Comparison of ENCODE assay signal across 22 cellular contexts in the genomic region with DNA sequence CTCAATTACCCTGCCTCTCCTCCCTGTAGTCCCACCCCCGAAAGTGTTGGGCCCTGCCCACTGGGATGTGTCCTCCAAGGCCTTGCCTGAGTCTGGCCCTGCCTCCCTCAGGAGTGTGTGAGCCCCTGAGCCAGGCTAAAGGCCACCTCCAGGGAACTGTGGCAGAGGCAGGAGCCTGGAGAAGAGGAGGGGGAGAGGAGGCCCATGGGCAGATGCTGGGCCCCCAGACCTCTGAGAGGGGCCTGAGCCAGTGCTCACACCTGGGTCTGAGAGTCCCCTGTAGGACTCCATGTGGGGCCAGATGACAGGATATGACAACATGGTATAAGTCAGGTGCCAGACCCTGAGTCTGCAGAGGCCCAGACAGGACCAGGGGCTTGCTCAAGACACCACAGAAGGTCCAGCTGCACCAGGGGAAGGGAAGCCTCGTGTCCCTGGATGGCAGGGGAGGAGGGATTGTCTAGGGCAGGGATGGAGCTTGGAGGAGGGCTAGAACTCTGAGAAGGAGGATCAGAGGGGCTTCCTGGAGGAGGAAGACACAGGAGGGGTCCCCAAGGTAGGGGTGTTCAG.
A peak's percentile ranks its signal among the peaks of the same experiment; 100 is the strongest.
DNase-seq lines count a peak whose midpoint lies in the region; ATAC-seq, FAIRE-seq and TF ChIP-seq lines count a peak whose summit lies in the region.
"Had no signal": no experiment of that assay in that cellular context is flagged by ENCODE, and none has a peak within 500 bp of the region (broad histone marks: within the 10 kb centered on the region; RNA-seq: fewer than 3 reads in every experiment).

No MANE protein-coding gene starts in this region.

- in situ Hi-C loops in HepG2 (cut with HindIII; ENCODE audit: extremely low pct_ligation_motif_present, low pct_unique_long_range_greater_than_20kb), result no loop called here

- H3K9me3 Mint-ChIP-seq in activated CD8-positive, alpha-beta T cell treated with anti-CD3 and anti-CD28 coated beads, Interleukin-2, amount 10 ng/mL, durations not matched to agents 7 days and 5 days (ENCODE audit: insufficient read depth), result no peaks in the 10 kb centered on the region
- no peaks in the 10 kb centered on the region for H3K9me3 Mint-ChIP-seq in activated CD8-positive, alpha-beta T cell treated with anti-CD3 and anti-CD28 coated beads for 36 hours
- no peaks in the 10 kb centered on the region for H3K9me3 Mint-ChIP-seq in WTC11
- H3K9me3 Mint-ChIP-seq in stimulated activated naive B cell treated with anti-CD40 and anti-IgM and Interleukin-4, amounts not matched to agents 10 μg/mL and 1 μg/mL and 100 μg/mL, for 72 hours, result no peaks in the 10 kb centered on the region
- H3K9me3 Mint-ChIP-seq: activated B cell treated with CpG ODN at 0.5 μM for 24 hours; activated CD4-positive, alpha-beta memory T cell treated with anti-CD3 and anti-CD28 coated beads, Interleukin-2, amount 10 ng/mL, durations not matched to agents 7 days and 5 days; activated naive CD4-positive, alpha-beta T cell treated with anti-CD3 and anti-CD28 coated beads, Interleukin-2, amount 50 U/mL, for 24 hours; mesothelial cell of epicardium had no signal

- ATAC-seq in activated CD8-positive, alpha-beta T cell treated with anti-CD3 and anti-CD28 coated beads, Interleukin-2, amount 10 ng/mL, durations not matched to agents 7 days and 5 days, result no peak
- ATAC-seq in activated CD8-positive, alpha-beta T cell treated with anti-CD3 and anti-CD28 coated beads for 36 hours, result no peak
- ATAC-seq in WTC11 (peak; percentile 93), HepG2 (peak; percentile 43), HG03442 (IDR thresholded peaks at IDR 0.05; ENCODE audit: unreplicated experiment) (no peak)
- ATAC-seq in stimulated activated naive B cell treated with anti-CD40 and anti-IgM and Interleukin-4, amounts not matched to agents 10 μg/mL and 1 μg/mL and 100 μg/mL, for 72 hours (replicated peaks), result peak; percentile 14 to 19
- ATAC-seq: left lobe of liver, psoas muscle had no signal

- no peaks in the 10 kb centered on the region for H3K36me3 ChIP-seq in HepG2 (replicated peaks in 1 of 2; ENCODE audit: control insufficient read depth in 1 of 2, insufficient read depth in 2 of 2, low read length in 2 of 2)
- H3K36me3 ChIP-seq: HAP-1 had no signal

- H2AFZ ChIP-seq in HepG2 (ENCODE audit: low read length), result no peak overlapping the region

- peaks cover 11% of the 10 kb centered on the region for H3K4me1 ChIP-seq in HepG2 (ENCODE audit: insufficient read depth, low read length)
- H3K4me1 ChIP-seq: HAP-1, psoas muscle had no signal

- H3K4me1 Mint-ChIP-seq in activated CD8-positive, alpha-beta T cell treated with anti-CD3 and anti-CD28 coated beads, Interleukin-2, amount 10 ng/mL, durations not matched to agents 7 days and 5 days (ENCODE audit: low read depth), result no peaks in the 10 kb centered on the region
- no peaks in the 10 kb centered on the region for H3K4me1 Mint-ChIP-seq in activated CD8-positive, alpha-beta T cell treated with anti-CD3 and anti-CD28 coated beads for 36 hours (ENCODE audit: low read depth)
- H3K4me1 Mint-ChIP-seq in WTC11, result peaks cover 29% of the 10 kb centered on the region
- H3K4me1 Mint-ChIP-seq in stimulated activated naive B cell treated with anti-CD40 and anti-IgM and Interleukin-4, amounts not matched to agents 10 μg/mL and 1 μg/mL and 100 μg/mL, for 72 hours, result peaks cover 6 to 7% of the 10 kb centered on the region in 2 donors
- H3K4me1 Mint-ChIP-seq: activated B cell treated with CpG ODN at 0.5 μM for 24 hours; activated CD4-positive, alpha-beta memory T cell treated with anti-CD3 and anti-CD28 coated beads, Interleukin-2, amount 10 ng/mL, durations not matched to agents 7 days and 5 days; activated naive CD4-positive, alpha-beta T cell treated with anti-CD3 and anti-CD28 coated beads, Interleukin-2, amount 50 U/mL, for 24 hours; B cell had no signal

- TF ChIP-seq RAD21 in HepG2 (CRISPR knock-in tag; IDR thresholded peaks at IDR 0.05), result no peak

- POLR2A ChIA-PET in activated CD8-positive, alpha-beta T cell treated with anti-CD3 and anti-CD28 coated beads, Interleukin-2, amount 10 ng/mL, durations not matched to agents 7 days and 5 days (lab: Charles Lee), result no interaction called here
- POLR2A ChIA-PET in activated CD8-positive, alpha-beta T cell treated with anti-CD3 and anti-CD28 coated beads for 36 hours (lab: Charles Lee), result no interaction called here
- POLR2A ChIA-PET in WTC11 (lab: Charles Lee) (no interaction called here), HepG2 (lab: Yijun Ruan, JAX) (no interaction called here), RWPE1 (lab: Yijun Ruan, JAX; ENCODE audit: low non-redundant PET) (no interaction called here)

- DNase-seq in activated CD8-positive, alpha-beta T cell treated with anti-CD3 and anti-CD28 coated beads, Interleukin-2, amount 10 ng/mL, durations not matched to agents 7 days and 5 days, result no peak
- DNase-seq in activated CD8-positive, alpha-beta T cell treated with anti-CD3 and anti-CD28 coated beads for 36 hours, result no peak
- DNase-seq in WTC11 (ENCODE audit: low spot score), result peak; percentile 67
- DNase-seq in HepG2 (ENCODE audit: low spot score), result no peak
- DNase-seq in stimulated activated naive B cell treated with anti-CD40 and anti-IgM and Interleukin-4, amounts not matched to agents 10 μg/mL and 1 μg/mL and 100 μg/mL, for 72 hours, result no peak
- no peak for DNase-seq in RWPE1 (ENCODE audit: low spot score)
- no peak for DNase-seq in NCI-H2171 treated with DMSO at 0.1 percent for 48 hours (lab: John Stamatoyannopoulos, UW)
- DNase-seq: activated B cell treated with CpG ODN at 0.5 μM for 24 hours; activated CD4-positive, alpha-beta memory T cell treated with anti-CD3 and anti-CD28 coated beads, Interleukin-2, amount 10 ng/mL, durations not matched to agents 7 days and 5 days; activated T-cell treated with anti-CD3 and anti-CD28 coated beads, Interleukin-2, amount 50 U/mL, for 48 hours; cerebellar nuclear complex; NCI-H1694 treated with DMSO at 0.1 percent for 48 hours; NCI-H446; stimulated activated CD4-positive, alpha-beta T cell treated with anti-CD3 and anti-CD28 coated beads, Interleukin-4, amount 100 ng/mL, for 4 hours; T-helper 9 cell had no signal

- no peak overlapping the region for H3K4me3 Mint-ChIP-seq in activated CD8-positive, alpha-beta T cell treated with anti-CD3 and anti-CD28 coated beads, Interleukin-2, amount 10 ng/mL, durations not matched to agents 7 days and 5 days
- no peak overlapping the region for H3K4me3 Mint-ChIP-seq in activated CD8-positive, alpha-beta T cell treated with anti-CD3 and anti-CD28 coated beads for 36 hours
- H3K4me3 Mint-ChIP-seq in WTC11, result no peak overlapping the region
- no peak overlapping the region for H3K4me3 Mint-ChIP-seq in stimulated activated naive B cell treated with anti-CD40 and anti-IgM and Interleukin-4, amounts not matched to agents 10 μg/mL and 1 μg/mL and 100 μg/mL, for 72 hours
- H3K4me3 Mint-ChIP-seq: activated B cell treated with CpG ODN at 0.5 μM for 24 hours; activated CD4-positive, alpha-beta memory T cell treated with anti-CD3 and anti-CD28 coated beads, Interleukin-2, amount 10 ng/mL, durations not matched to agents 7 days and 5 days; activated naive CD4-positive, alpha-beta T cell treated with anti-CD3 and anti-CD28 coated beads, Interleukin-2, amount 50 U/mL, for 24 hours; B cell; mesothelial cell of epicardium had no signal

- H3K27ac ChIP-seq in HepG2 (ENCODE audit: extremely low read length, insufficient read depth, low read length) (no peak overlapping the region), RWPE1 (no peak overlapping the region)
- H3K27ac ChIP-seq: psoas muscle had no signal

- H3K9me3 ChIP-seq in HepG2 (ENCODE audit: low read length), result no peaks in the 10 kb centered on the region
- H3K9me3 ChIP-seq: HAP-1, psoas muscle had no signal

- H3K4me3 ChIP-seq in HepG2 (replicated peaks in 1 of 3; ENCODE audit: insufficient read depth in 1 of 3, low read depth in 2 of 3, low read length in 3 of 3), result no peak overlapping the region
- H3K4me3 ChIP-seq: HAP-1, psoas muscle had no signal

- intact Hi-C loops in activated CD8-positive, alpha-beta T cell treated with anti-CD3 and anti-CD28 coated beads for 36 hours (cut with micrococcal nuclease), result no loop called here
- intact Hi-C loops in HepG2 (cut with micrococcal nuclease; ENCODE audit: unreplicated experiment), result no loop called here

- H3K27me3 Mint-ChIP-seq in activated CD8-positive, alpha-beta T cell treated with anti-CD3 and anti-CD28 coated beads, Interleukin-2, amount 10 ng/mL, durations not matched to agents 7 days and 5 days (ENCODE audit: low read depth), result peaks cover 3% of the 10 kb centered on the region
- H3K27me3 Mint-ChIP-seq in activated CD8-positive, alpha-beta T cell treated with anti-CD3 and anti-CD28 coated beads for 36 hours, result no peaks in the 10 kb centered on the region
- no peaks in the 10 kb centered on the region; the same call in none of the 2 replicates for H3K27me3 Mint-ChIP-seq in WTC11 (ENCODE audit: low read depth)
- peaks cover 19 to 39% of the 10 kb centered on the region in 2 donors for H3K27me3 Mint-ChIP-seq in stimulated activated naive B cell treated with anti-CD40 and anti-IgM and Interleukin-4, amounts not matched to agents 10 μg/mL and 1 μg/mL and 100 μg/mL, for 72 hours

- H3K36me3 Mint-ChIP-seq in activated CD8-positive, alpha-beta T cell treated with anti-CD3 and anti-CD28 coated beads, Interleukin-2, amount 10 ng/mL, durations not matched to agents 7 days and 5 days (ENCODE audit: low read depth), result no peaks in the 10 kb centered on the region
- no peaks in the 10 kb centered on the region for H3K36me3 Mint-ChIP-seq in activated CD8-positive, alpha-beta T cell treated with anti-CD3 and anti-CD28 coated beads for 36 hours (ENCODE audit: low read depth)
- H3K36me3 Mint-ChIP-seq in WTC11, result no peaks in the 10 kb centered on the region
- no peaks in the 10 kb centered on the region for H3K36me3 Mint-ChIP-seq in stimulated activated naive B cell treated with anti-CD40 and anti-IgM and Interleukin-4, amounts not matched to agents 10 μg/mL and 1 μg/mL and 100 μg/mL, for 72 hours
- H3K36me3 Mint-ChIP-seq: activated naive CD4-positive, alpha-beta T cell treated with anti-CD3 and anti-CD28 coated beads, Interleukin-2, amount 50 U/mL, for 24 hours; mesothelial cell of epicardium had no signal

- H4K20me1 ChIP-seq in HepG2 (ENCODE audit: insufficient read depth, low read length), result no peaks in the 10 kb centered on the region

- peaks cover 2 to 16% of the 10 kb centered on the region in 2 experiments; a peak in 4 of 5 replicates for H3K27me3 ChIP-seq in HepG2 (ENCODE audit: control insufficient read depth in 1 of 2, insufficient read depth in 2 of 2, low read length in 2 of 2)

- TF ChIP-seq EP300 in HepG2 (IDR thresholded peaks at IDR 0.05; ENCODE audit: low read depth in 2 of 2, low read length in 2 of 2) (no peak), HepG2 (CRISPR knock-in tag; IDR thresholded peaks at IDR 0.05; ENCODE audit: borderline replicate concordance) (no peak)

- 0% methylated on average over 2 of the region's 2 CpGs for WGBS in HepG2 (ENCODE audit: low lambda C conversion rate)

- BruUV-seq in HepG2 (replicated peaks; lab: Mats Ljungman, UMichigan), result no TSS peak

- H3K79me2 ChIP-seq in HepG2 (ENCODE audit: insufficient read depth, low read length), result no peaks in the 10 kb centered on the region

- TF ChIP-seq CTCF in activated CD8-positive, alpha-beta T cell treated with anti-CD3 and anti-CD28 coated beads for 36 hours (IDR thresholded peaks at IDR 0.05), result no peak
- no peak for TF ChIP-seq CTCF in WTC11 (IDR thresholded peaks at IDR 0.05)
- TF ChIP-seq CTCF in HepG2 (CRISPR knock-in tag; IDR thresholded peaks at IDR 0.05), result no peak
- TF ChIP-seq CTCF in RWPE1 (conservative IDR thresholded peaks at IDR 0.05; ENCODE audit: low read depth), result no peak

- peak overlapping the region; percentile 20 for H3K27ac Mint-ChIP-seq in activated CD8-positive, alpha-beta T cell treated with anti-CD3 and anti-CD28 coated beads, Interleukin-2, amount 10 ng/mL, durations not matched to agents 7 days and 5 days
- no peak overlapping the region for H3K27ac Mint-ChIP-seq in activated CD8-positive, alpha-beta T cell treated with anti-CD3 and anti-CD28 coated beads for 36 hours
- H3K27ac Mint-ChIP-seq in WTC11, result no peak overlapping the region
- peak overlapping the region; percentile 44 for H3K27ac Mint-ChIP-seq in stimulated activated naive B cell treated with anti-CD40 and anti-IgM and Interleukin-4, amounts not matched to agents 10 μg/mL and 1 μg/mL and 100 μg/mL, for 72 hours
- H3K27ac Mint-ChIP-seq: activated B cell treated with CpG ODN at 0.5 μM for 24 hours; activated CD4-positive, alpha-beta memory T cell treated with anti-CD3 and anti-CD28 coated beads, Interleukin-2, amount 10 ng/mL, durations not matched to agents 7 days and 5 days; activated naive CD4-positive, alpha-beta T cell treated with anti-CD3 and anti-CD28 coated beads, Interleukin-2, amount 50 U/mL, for 24 hours; B cell; mesothelial cell of epicardium had no signal

- CTCF ChIA-PET in activated CD8-positive, alpha-beta T cell treated with anti-CD3 and anti-CD28 coated beads, Interleukin-2, amount 10 ng/mL, durations not matched to agents 7 days and 5 days (lab: Charles Lee), result no interaction called here
- CTCF ChIA-PET in activated CD8-positive, alpha-beta T cell treated with anti-CD3 and anti-CD28 coated beads for 36 hours (lab: Charles Lee), result no interaction called here
- CTCF ChIA-PET in WTC11 (lab: Charles Lee) (no interaction called here), HepG2 (lab: Yijun Ruan, JAX; ENCODE audit: low intra/inter-chr PET ratio, low total read pairs) (no interaction called here), RWPE1 (lab: Yijun Ruan, JAX) (no interaction called here)

- no peak overlapping the region for H3K9ac ChIP-seq in HepG2 (ENCODE audit: insufficient read depth, low read depth, low read length)

- no peak for FAIRE-seq in HepG2 (lab: Jason Lieb, UNC)

- peak overlapping the region; percentile 7; the same call in 1 of the 2 replicates for H3K4me2 ChIP-seq in HepG2 (ENCODE audit: low read depth, low read length)

- no peak for TF ChIP-seq POLR2A in HepG2 (IDR thresholded peaks at IDR 0.05; ENCODE audit: insufficient read depth in 1 of 2, low read depth in 2 of 2, low read length in 2 of 2)

Comparison
In these comparisons a context has a peak if more than half of its experiments do, and no peak if none do; other contexts are left out.
1. H3K27ac Mint-ChIP-seq: peak in activated CD8-positive, alpha-beta T cell treated with anti-CD3 and anti-CD28 coated beads, Interleukin-2, amount 10 ng/mL, durations not matched to agents 7 days and 5 days (single experiment) and stimulated activated naive B cell treated with anti-CD40 and anti-IgM and Interleukin-4, amounts not matched to agents 10 μg/mL and 1 μg/mL and 100 μg/mL, for 72 hours (single experiment); none in activated CD8-positive, alpha-beta T cell treated with anti-CD3 and anti-CD28 coated beads for 36 hours (single experiment) and WTC11 (single experiment).
2. ATAC-seq: peak in WTC11 (single experiment), HepG2 (single experiment) and stimulated activated naive B cell treated with anti-CD40 and anti-IgM and Interleukin-4, amounts not matched to agents 10 μg/mL and 1 μg/mL and 100 μg/mL, for 72 hours (2 of 2); none in activated CD8-positive, alpha-beta T cell treated with anti-CD3 and anti-CD28 coated beads, Interleukin-2, amount 10 ng/mL, durations not matched to agents 7 days and 5 days (single experiment), activated CD8-positive, alpha-beta T cell treated with anti-CD3 and anti-CD28 coated beads for 36 hours (single experiment) and HG03442 (single experiment).